ENCODE assay signal across 8 cellular contexts in genomic region chr5:115098041-115098702, GRCh38.
DNase-seq lines count a peak whose midpoint lies in the region; ATAC-seq and TF ChIP-seq lines count a peak whose summit lies in the region.

No MANE protein-coding gene starts in this region.

- peak; percentile 92 for TF ChIP-seq RAD21 in Ishikawa (IDR thresholded peaks at IDR 0.05; ENCODE audit: low read depth)

- ATAC-seq in GM21717 (IDR thresholded peaks at IDR 0.05; ENCODE audit: unreplicated experiment): peak; percentile 88

- in situ Hi-C loops in SK-MEL-5 (cut with HindIII; ENCODE audit: low pct_unique_long_range_greater_than_20kb, low sequenced_read_pairs): loop anchor here (10.0 kb wide), 1 partner anchor 137 kb away; no protein-coding TSS in a partner anchor

- DNase-seq in stimulated activated CD8-positive, alpha-beta memory T cell treated with anti-CD3 and anti-CD28 coated beads, Interleukin-12 subunit alpha, Interleukin-12 subunit beta, amount 100 ng/mL, for 1 hour (ENCODE audit: low read depth): peak; percentile 6
- no peak for DNase-seq in stimulated activated CD8-positive, alpha-beta memory T cell treated with anti-CD3 and anti-CD28 coated beads, Interleukin-4, amount 100 ng/mL, for 48 hours
- DNase-seq in SK-MEL-5 (ENCODE audit: low read depth, low spot score) (peak; percentile 70), cerebellum (ENCODE audit: low spot score) (peak; percentile 25), medulla oblongata (ENCODE audit: extremely low spot score) (peak; percentile 65), NCI-H774 (lab: John Stamatoyannopoulos, UW) (no peak)

- no peak for TF ChIP-seq EP300 in Ishikawa (IDR thresholded peaks at IDR 0.05; ENCODE audit: borderline replicate concordance)

TF ChIP-seq in Ishikawa, 13 proteins besides CTCF, POLR2A, EP300 and RAD21:
- TF ChIP-seq CEBPB (IDR thresholded peaks at IDR 0.05): no peak
- TF ChIP-seq MAX (IDR thresholded peaks at IDR 0.05): 0 out of 2 replicates have a peak, but pooled peaks have one; percentile 31

Comparison
In these comparisons a context has a peak if more than half of its experiments do, and no peak if none do; other contexts are left out.
1. DNase-seq: peak in stimulated activated CD8-positive, alpha-beta memory T cell treated with anti-CD3 and anti-CD28 coated beads, Interleukin-12 subunit alpha, Interleukin-12 subunit beta, amount 100 ng/mL, for 1 hour (single experiment), SK-MEL-5 (single experiment), cerebellum (single experiment) and medulla oblongata (single experiment); none in stimulated activated CD8-positive, alpha-beta memory T cell treated with anti-CD3 and anti-CD28 coated beads, Interleukin-4, amount 100 ng/mL, for 48 hours (single experiment) and NCI-H774 (single experiment).